Comparison of ENCODE assay signal across 15 cellular contexts in the genomic region with DNA sequence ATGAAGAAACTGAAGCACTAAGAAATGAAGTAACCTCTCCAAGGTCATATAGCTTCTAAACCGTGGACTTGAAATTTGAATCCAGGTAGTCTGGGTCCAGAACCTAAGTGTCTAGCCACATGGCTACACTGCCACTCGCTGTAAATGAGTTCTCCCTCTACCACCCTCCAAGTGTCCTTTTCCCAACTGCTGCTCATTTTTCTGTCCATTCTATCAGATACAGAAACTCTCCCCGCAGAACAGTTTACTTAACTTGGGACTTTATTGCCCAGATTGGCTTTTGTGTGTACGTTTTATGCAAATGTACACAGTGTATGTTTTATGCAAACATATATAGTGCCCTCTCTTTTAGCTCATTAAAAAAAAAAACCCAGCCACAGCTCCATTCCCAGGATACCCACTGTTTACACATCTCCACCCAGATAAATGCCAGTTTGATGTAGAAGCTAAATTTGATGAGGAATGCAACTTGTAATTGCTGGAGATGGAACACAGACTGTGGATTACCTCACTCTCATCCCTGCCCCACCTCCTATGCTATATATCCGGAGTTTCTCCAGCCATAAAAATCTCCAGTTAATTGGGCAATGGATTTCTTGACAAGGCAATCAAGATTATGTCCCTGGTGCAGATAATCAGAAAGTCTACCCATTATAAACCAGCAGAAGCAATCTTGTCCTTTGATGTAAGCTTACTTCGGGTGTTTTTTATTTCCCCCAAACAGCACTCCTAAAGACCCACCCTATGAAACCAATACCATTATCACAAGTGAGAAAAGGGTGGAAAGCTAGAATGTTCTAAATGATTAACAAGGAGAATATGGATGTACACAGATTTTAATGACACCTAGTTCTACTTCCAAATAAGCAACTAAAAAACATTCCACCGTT.
DNase-seq lines count a peak whose midpoint lies in the region; ATAC-seq and TF ChIP-seq lines count a peak whose summit lies in the region.
"Had no signal": no experiment of that assay in that cellular context is flagged by ENCODE, and none has a peak within 500 bp of the region (broad histone marks: within the 10 kb centered on the region; RNA-seq: fewer than 3 reads in every experiment).

No MANE protein-coding gene starts in this region.

- DNase-seq in activated naive CD8-positive, alpha-beta T cell treated with anti-CD3 and anti-CD28 coated beads, Interleukin-2, amount 50 U/mL, for 24 hours, result no peak
- DNase-seq in anterior cingulate cortex (lab: John Stamatoyannopoulos, UW), result no peak
- no peak for DNase-seq in NCI-H187 (lab: John Stamatoyannopoulos, UW)
- no peak for DNase-seq in NCI-H345 treated with DMSO at 0.1 percent for 48 hours (lab: John Stamatoyannopoulos, UW; ENCODE audit: unreplicated experiment)
- DNase-seq: KBM-7; NCI-H510A treated with DMSO at 0.1 percent for 48 hours; stimulated activated CD4-positive, alpha-beta T cell treated with anti-CD3 and anti-CD28 coated beads, Interleukin-4, amount 100 ng/mL, for 4 hours; substantia nigra had no signal

- H3K36me3 Mint-ChIP-seq in activated naive CD8-positive, alpha-beta T cell treated with anti-CD3 and anti-CD28 coated beads, Interleukin-2, amount 50 U/mL, for 24 hours (ENCODE audit: low read depth), result peaks cover 13% of the 10 kb centered on the region

- peak overlapping the region; percentile 38; the same call in 1 of the 2 replicates for H3K27ac ChIP-seq in C4-2B
- H3K27ac ChIP-seq: ascending aorta, SK-N-MC had no signal

- H3K27ac Mint-ChIP-seq in activated naive CD8-positive, alpha-beta T cell treated with anti-CD3 and anti-CD28 coated beads, Interleukin-2, amount 50 U/mL, for 24 hours, result peak overlapping the region; percentile 89
- H3K27ac Mint-ChIP-seq: progenitor cell of endocrine pancreas had no signal

- peaks cover 6% of the 10 kb centered on the region for H3K9me3 Mint-ChIP-seq in activated naive CD8-positive, alpha-beta T cell treated with anti-CD3 and anti-CD28 coated beads, Interleukin-2, amount 50 U/mL, for 24 hours

- ATAC-seq in GM18907 (IDR thresholded peaks at IDR 0.05; ENCODE audit: unreplicated experiment) (peak; percentile 20), HG03469 (IDR thresholded peaks at IDR 0.05; ENCODE audit: unreplicated experiment) (peak; percentile 1), GM19023 (IDR thresholded peaks at IDR 0.05; ENCODE audit: unreplicated experiment) (no peak)
- ATAC-seq in activated naive CD8-positive, alpha-beta T cell treated with anti-CD3 and anti-CD28 coated beads, Interleukin-2, amount 50 U/mL, for 24 hours, result no peak

- H3K4me3 Mint-ChIP-seq in activated naive CD8-positive, alpha-beta T cell treated with anti-CD3 and anti-CD28 coated beads, Interleukin-2, amount 50 U/mL, for 24 hours, result no peak overlapping the region

- H3K4me1 Mint-ChIP-seq in activated naive CD8-positive, alpha-beta T cell treated with anti-CD3 and anti-CD28 coated beads, Interleukin-2, amount 50 U/mL, for 24 hours, result peaks cover 54% of the 10 kb centered on the region

- TF ChIP-seq CTCF in C4-2B (conservative IDR thresholded peaks at IDR 0.05), result no peak

- no peaks in the 10 kb centered on the region for H3K27me3 Mint-ChIP-seq in activated naive CD8-positive, alpha-beta T cell treated with anti-CD3 and anti-CD28 coated beads, Interleukin-2, amount 50 U/mL, for 24 hours
- H3K27me3 Mint-ChIP-seq: progenitor cell of endocrine pancreas had no signal

Comparison
In these comparisons a context has a peak if more than half of its experiments do, and no peak if none do; other contexts are left out.
1. ATAC-seq: peak in GM18907 (single experiment) and HG03469 (single experiment); none in activated naive CD8-positive, alpha-beta T cell treated with anti-CD3 and anti-CD28 coated beads, Interleukin-2, amount 50 U/mL, for 24 hours (single experiment) and GM19023 (single experiment).